8 cellular contexts compared by ENCODE assay signal in the genomic region with DNA sequence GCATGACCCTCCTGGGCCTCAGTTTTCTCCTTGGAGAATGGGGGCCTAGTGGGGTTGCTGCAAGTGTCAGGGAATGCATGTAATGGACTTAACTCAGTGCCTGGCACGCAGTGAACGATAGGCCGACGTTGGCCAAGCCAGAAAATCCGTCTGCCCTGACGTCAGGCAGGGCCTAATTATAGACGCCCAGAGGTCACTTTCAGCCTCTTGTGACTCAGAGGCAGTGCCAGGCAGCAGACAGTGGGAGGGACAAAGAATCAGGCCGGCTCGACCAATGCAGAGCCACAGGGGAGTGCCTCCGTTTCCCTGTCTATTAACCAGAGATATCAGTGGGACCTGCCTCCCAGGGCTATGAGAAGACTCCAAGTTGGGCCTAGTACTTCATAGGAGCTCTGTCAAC.
A peak's percentile ranks its signal among the peaks of the same experiment; 100 is the strongest.
DNase-seq lines count a peak whose midpoint lies in the region; ATAC-seq and TF ChIP-seq lines count a peak whose summit lies in the region.

No MANE protein-coding gene starts in this region.

- H3K9ac ChIP-seq in GM23248 = no peak overlapping the region

- DNase-seq in GM23248 (peak; percentile 92), hypothalamus (lab: John Stamatoyannopoulos, UW) (peak in 41 of 51 donors; percentile 34 to 90 (median 71)), sigmoid colon (peak; percentile 84), NCI-H2196 treated with DMSO at 0.1 percent for 48 hours (lab: John Stamatoyannopoulos, UW; ENCODE audit: unreplicated experiment) (no peak), A673 (ENCODE audit: low spot score) (no peak)
- DNase-seq in stimulated activated CD8-positive, alpha-beta memory T cell treated with anti-CD3 and anti-CD28 coated beads, Interleukin-4, amount 100 ng/mL, for 48 hours = no peak

- POLR2A ChIA-PET in A673 (lab: Charles Lee; ENCODE audit: low non-redundant PET) = no interaction called here

- TF ChIP-seq EP300 in sigmoid colon (IDR thresholded peaks at IDR 0.05) = peak; percentile 36 to 84 (median 59)

- H3K27me3 Mint-ChIP-seq in brain = peaks cover 3% of the 10 kb centered on the region

- no peak for TF ChIP-seq POLR2A in sigmoid colon (IDR thresholded peaks at IDR 0.05)

- in situ Hi-C loops in GM23248 (cut with MboI) = no loop called here

- H3K9me3 Mint-ChIP-seq in brain = peaks cover 8 to 25% (median 20%) of the 10 kb centered on the region in 5 experiments

- H3F3A ChIP-seq in GM23248 (ENCODE audit: insufficient read depth) = 0 out of 2 replicates have a peak, but pooled peaks cover 4% of the 10 kb centered on the region

- peaks cover 36% of the 10 kb centered on the region for H3K4me1 Mint-ChIP-seq in brain

- no peaks in the 10 kb centered on the region for H3K9me3 ChIP-seq in GM23248 (ENCODE audit: low read depth)
- H3K9me3 ChIP-seq in sigmoid colon = no peaks in the 10 kb centered on the region
- H3K9me3 ChIP-seq in A673 (ENCODE audit: low read depth, low read length, poor library complexity, severe bottlenecking) = no peaks in the 10 kb centered on the region

- intact Hi-C loops in sigmoid colon (cut with DNase I) (no loop called here), A673 (cut with micrococcal nuclease; ENCODE audit: unreplicated experiment) (no loop called here)

- CTCF ChIA-PET in A673 (lab: Charles Lee) = no interaction called here

- H2AFZ ChIP-seq in GM23248 = peak overlapping the region; percentile 76

- H3K4me1 ChIP-seq in GM23248 (ENCODE audit: insufficient read depth) (peaks cover 10% of the 10 kb centered on the region), sigmoid colon (peaks cover 0 to 26% (median 13%) of the 10 kb centered on the region in 4 donors), A673 (ENCODE audit: insufficient read depth, low read length, poor library complexity, severe bottlenecking) (no peaks in the 10 kb centered on the region)

- no peaks in the 10 kb centered on the region for H3K36me3 Mint-ChIP-seq in brain

- H3K27ac ChIP-seq in GM23248 (peak overlapping the region; percentile 22; the same call in 1 of the 2 replicates), sigmoid colon (peak overlapping the region; percentile 17 to 75 (median 63)), A673 (ENCODE audit: low read depth, low read length, poor library complexity, severe bottlenecking) (no peak overlapping the region)

- peak overlapping the region; percentile 38 to 94 (median 91) for H3K27ac Mint-ChIP-seq in brain

- H3K4me2 ChIP-seq in GM23248 (ENCODE audit: unreplicated experiment) = no peak overlapping the region

- no TSS peak for BruUV-seq in A673 (replicated peaks; lab: Mats Ljungman, UMichigan)

- H3K79me2 ChIP-seq in GM23248 (ENCODE audit: insufficient read depth) = no peaks in the 10 kb centered on the region

- H3K36me3 ChIP-seq in GM23248 (ENCODE audit: low read depth) (no peaks in the 10 kb centered on the region), sigmoid colon (no peaks in the 10 kb centered on the region), A673 (ENCODE audit: insufficient read depth, low read length, poor library complexity, severe bottlenecking) (no peaks in the 10 kb centered on the region)

- no peak overlapping the region for H3K4me3 Mint-ChIP-seq in brain

- no peaks in the 10 kb centered on the region for H3K27me3 ChIP-seq in GM23248 (replicated peaks; ENCODE audit: insufficient read depth)
- H3K27me3 ChIP-seq in sigmoid colon = no peaks in the 10 kb centered on the region
- H3K27me3 ChIP-seq in A673 (replicated peaks; ENCODE audit: insufficient read depth, low read depth, low read length, poor library complexity) = no peaks in the 10 kb centered on the region

- TF ChIP-seq CTCF in brain (conservative IDR thresholded peaks at IDR 0.05) (no peak), sigmoid colon (IDR thresholded peaks at IDR 0.05) (no peak), A673 (conservative IDR thresholded peaks at IDR 0.05; ENCODE audit: low read depth, low read length) (no peak)

- no peaks in the 10 kb centered on the region for H3K9me2 ChIP-seq in GM23248 (ENCODE audit: insufficient read depth)

- H4K20me1 ChIP-seq in GM23248 (ENCODE audit: insufficient read depth) = no peaks in the 10 kb centered on the region

- H3K4me3 ChIP-seq in GM23248 = no peak overlapping the region
- H3K4me3 ChIP-seq in sigmoid colon = no peak overlapping the region
- no peak overlapping the region for H3K4me3 ChIP-seq in A673 (ENCODE audit: low read depth, low read length, poor library complexity, severe bottlenecking)

- ATAC-seq in HG03139 (IDR thresholded peaks at IDR 0.05; ENCODE audit: unreplicated experiment) = no peak

- WGBS in GM23248 (ENCODE audit: low coverage in 1 of 2, low lambda C conversion rate in 2 of 2, missing lambda C conversion rate in 2 of 2), 2 experiments = 8 to 13% methylated on average over 10 of the region's 10 CpGs
- 70 to 76% methylated on average over 10 of the region's 10 CpGs for WGBS in sigmoid colon, 2 donors

Comparison
In these comparisons a context has a peak if more than half of its experiments do, and no peak if none do; other contexts are left out.
1. DNase-seq: peak in GM23248 (single experiment), hypothalamus (41 of 51) and sigmoid colon (single experiment); none in stimulated activated CD8-positive, alpha-beta memory T cell treated with anti-CD3 and anti-CD28 coated beads, Interleukin-4, amount 100 ng/mL, for 48 hours (single experiment), NCI-H2196 treated with DMSO at 0.1 percent for 48 hours (single experiment) and A673 (single experiment).